ENCODE assay signal across 15 cellular contexts in the genomic region with DNA sequence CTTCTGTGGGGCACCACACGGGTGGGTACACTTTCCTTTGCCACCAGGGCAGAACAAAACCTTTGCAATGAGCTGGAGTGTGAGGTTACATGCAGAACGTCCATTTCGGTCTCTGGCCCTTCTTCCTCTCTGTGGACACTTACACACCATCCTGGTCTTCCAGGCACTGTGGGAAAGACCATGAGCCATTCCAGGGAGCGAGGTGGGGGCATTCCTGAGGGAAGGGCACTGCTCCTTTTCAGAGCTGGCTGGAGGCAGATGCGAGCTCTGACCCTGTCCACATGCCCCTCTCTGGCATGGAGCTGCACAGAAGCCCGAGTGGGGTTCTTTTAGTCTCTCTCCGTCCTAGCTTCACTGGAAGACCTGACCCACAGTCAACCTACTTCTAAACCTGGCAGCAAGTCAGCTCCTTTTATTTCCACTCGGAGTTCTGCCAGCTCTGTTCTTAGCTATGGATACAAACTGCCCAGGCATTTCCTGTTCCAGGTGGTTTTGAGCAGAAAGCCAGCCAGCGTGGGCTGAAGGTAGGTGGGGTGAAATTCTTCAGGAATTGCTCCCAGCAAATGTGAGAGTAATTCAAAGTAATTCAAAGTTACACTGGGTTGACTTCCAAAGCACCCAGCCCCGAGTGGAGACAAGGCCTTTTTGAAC.
DNase-seq lines count a peak whose midpoint lies in the region; ATAC-seq, FAIRE-seq and TF ChIP-seq lines count a peak whose summit lies in the region.
"Had no signal": no experiment of that assay in that cellular context is flagged by ENCODE, and none has a peak within 500 bp of the region (broad histone marks: within the 10 kb centered on the region; RNA-seq: fewer than 3 reads in every experiment).

No MANE protein-coding gene starts in this region.

- intact Hi-C loops in breast epithelium (cut with DNase I; ENCODE audit: low total_unique reads): no loop called here

- peak; percentile 48 for DNase-seq in HTR-8/SVneo (ENCODE audit: insufficient read length, low spot score)
- DNase-seq in breast epithelium (ENCODE audit: low spot score in 2 of 2): peak in 1 of 2 donors; percentile 86
- peak; percentile 55 for DNase-seq in islet precursor cell
- DNase-seq in HCEC 1CT: no peak
- no peak for DNase-seq in NCI-H510A treated with DMSO at 0.1 percent for 48 hours (lab: John Stamatoyannopoulos, UW)
- no peak for DNase-seq in ACHN
- DNase-seq: activated CD4-positive, alpha-beta T cell treated with anti-CD3 and anti-CD28 coated beads, Interleukin-2, amount 10 ng/mL, durations not matched to agents 24 days and 14 days; activated gamma-delta T cell treated with Interleukin-2 at 50 U/mL for 16 hours; CD8-positive, alpha-beta T cell; glutamatergic neuron; HFFc6; NCI-H524 had no signal

- H3K36me3 ChIP-seq in breast epithelium: no peaks in the 10 kb centered on the region
- H3K36me3 ChIP-seq in skeletal muscle satellite cell (ENCODE audit: insufficient read depth, low read length): no peaks in the 10 kb centered on the region
- H3K36me3 ChIP-seq: uterus had no signal

- no peak for TF ChIP-seq POLR2A in breast epithelium (IDR thresholded peaks at IDR 0.05)

- H3K4me1 ChIP-seq in breast epithelium (peaks cover 0 to 3% of the 10 kb centered on the region in 2 donors), skeletal muscle satellite cell (ENCODE audit: control insufficient read depth, insufficient read depth, low read length) (peaks cover 10% of the 10 kb centered on the region)
- H3K4me1 ChIP-seq: uterus had no signal

- H3K9me3 ChIP-seq in breast epithelium: no peaks in the 10 kb centered on the region
- no peaks in the 10 kb centered on the region for H3K9me3 ChIP-seq in skeletal muscle satellite cell (replicated peaks; ENCODE audit: low read length)
- H3K9me3 ChIP-seq: uterus had no signal

- H3K4me3 ChIP-seq in breast epithelium (peak overlapping the region in 2 of 3 donors; percentile 16 to 31), skeletal muscle satellite cell (ENCODE audit: low read length) (no peak overlapping the region)
- H3K4me3 ChIP-seq: uterus had no signal

- H3K27me3 ChIP-seq in breast epithelium (no peaks in the 10 kb centered on the region), skeletal muscle satellite cell (ENCODE audit: control insufficient read depth, insufficient read depth, low read length) (no peaks in the 10 kb centered on the region)
- H3K27me3 ChIP-seq: uterus had no signal

- no peak overlapping the region for H3K9ac ChIP-seq in skeletal muscle satellite cell (ENCODE audit: low read depth, low read length)

- H3K4me2 ChIP-seq in skeletal muscle satellite cell (ENCODE audit: low read length): peak overlapping the region; percentile 12

- ATAC-seq in HG03159 (IDR thresholded peaks at IDR 0.05; ENCODE audit: unreplicated experiment): no peak
- ATAC-seq: CD8-positive, alpha-beta T cell had no signal

- FAIRE-seq in HTR-8/SVneo (lab: Jason Lieb, UNC): peak; percentile 48

- in situ Hi-C loops in ACHN (cut with HindIII; ENCODE audit: low pct_ligation_motif_present, low pct_unique_long_range_greater_than_20kb, low sequenced_read_pairs): no loop called here

- peak overlapping the region; percentile 34 to 65 for H3K27ac ChIP-seq in breast epithelium
- H3K27ac ChIP-seq: uterus had no signal

- TF ChIP-seq CTCF in breast epithelium (IDR thresholded peaks at IDR 0.05): no peak

Comparison
In these comparisons a context has a peak if more than half of its experiments do, and no peak if none do; other contexts are left out.
1. DNase-seq: peak in HTR-8/SVneo (single experiment) and islet precursor cell (single experiment); none in HCEC 1CT (single experiment), NCI-H510A treated with DMSO at 0.1 percent for 48 hours (single experiment) and ACHN (single experiment).